In genomic region chr17:17755715-17756114, GRCh38 we compare ENCODE assay signal across 25 cellular contexts.
DNase-seq lines count a peak whose midpoint lies in the region; ATAC-seq and TF ChIP-seq lines count a peak whose summit lies in the region.
"Had no signal": no experiment of that assay in that cellular context is flagged by ENCODE, and none has a peak within 500 bp of the region (broad histone marks: within the 10 kb centered on the region; RNA-seq: fewer than 3 reads in every experiment).

No MANE protein-coding gene starts in this region.

- 48% methylated on average over 2 of the region's 8 CpGs; no CpG with 5 or more reads in 1 of the 2 donors for WGBS in gastroesophageal sphincter (ENCODE audit: low coverage in 1 of 2), 2 donors

- H3K4me1 ChIP-seq in DOHH2 (ENCODE audit: control insufficient read depth, low read length): peaks cover 80% of the 10 kb centered on the region
- H3K4me1 ChIP-seq in skeletal muscle tissue (ENCODE audit: control insufficient read depth in 3 of 3, insufficient read depth in 3 of 3, low read length in 3 of 3): peaks cover 35 to 58% (median 45%) of the 10 kb centered on the region in 3 donors
- H3K4me1 ChIP-seq in gastroesophageal sphincter: peaks cover 0 to 85% (median 20%) of the 10 kb centered on the region in 3 donors

- H3K36me3 ChIP-seq in DOHH2 (ENCODE audit: control insufficient read depth, low read length) (peaks cover 30% of the 10 kb centered on the region), skeletal muscle tissue (ENCODE audit: control insufficient read depth in 3 of 3, insufficient read depth in 3 of 3, low read length in 3 of 3) (no peaks in the 10 kb centered on the region), gastroesophageal sphincter (no peaks in the 10 kb centered on the region)
- H3K36me3 ChIP-seq: neutrophil had no signal

- no peak overlapping the region for H3K4me3 Mint-ChIP-seq in activated naive CD8-positive, alpha-beta T cell
- no peak overlapping the region for H3K4me3 Mint-ChIP-seq in activated naive CD8-positive, alpha-beta T cell treated with anti-CD3 and anti-CD28 coated beads, Interleukin-2, amount 50 U/mL, for 24 hours
- no peak overlapping the region for H3K4me3 Mint-ChIP-seq in activated naive CD8-positive, alpha-beta T cell treated with anti-CD3 and anti-CD28 coated beads for 36 hours
- H3K4me3 Mint-ChIP-seq: activated naive CD4-positive, alpha-beta T cell treated with anti-CD3 and anti-CD28 coated beads for 36 hours had no signal

- H3K9me3 Mint-ChIP-seq in activated naive CD8-positive, alpha-beta T cell (ENCODE audit: low read depth): no peaks in the 10 kb centered on the region
- H3K9me3 Mint-ChIP-seq in activated naive CD8-positive, alpha-beta T cell treated with anti-CD3 and anti-CD28 coated beads, Interleukin-2, amount 50 U/mL, for 24 hours: no peaks in the 10 kb centered on the region
- no peaks in the 10 kb centered on the region for H3K9me3 Mint-ChIP-seq in activated naive CD8-positive, alpha-beta T cell treated with anti-CD3 and anti-CD28 coated beads for 36 hours
- H3K9me3 Mint-ChIP-seq: activated naive CD4-positive, alpha-beta T cell treated with anti-CD3 and anti-CD28 coated beads for 36 hours; T-cell had no signal

- peaks cover 88% of the 10 kb centered on the region for H3K79me2 ChIP-seq in DOHH2 (ENCODE audit: control insufficient read depth, low read length)

- H3F3A ChIP-seq in DOHH2 (ENCODE audit: control insufficient read depth, insufficient read depth): peaks cover 22% of the 10 kb centered on the region

- TF ChIP-seq POLR2A in gastroesophageal sphincter (IDR thresholded peaks at IDR 0.05): no peak

- H3K9me3 ChIP-seq in DOHH2 (ENCODE audit: control insufficient read depth, insufficient read depth, low read length) (no peaks in the 10 kb centered on the region), skeletal muscle tissue (ENCODE audit: control insufficient read depth in 3 of 3, low read length in 3 of 3) (no peaks in the 10 kb centered on the region), gastroesophageal sphincter (no peaks in the 10 kb centered on the region)
- H3K9me3 ChIP-seq: body of pancreas, esophagus squamous epithelium, neutrophil, spleen had no signal

- H3K9me2 ChIP-seq in DOHH2 (replicated peaks; ENCODE audit: control insufficient read depth, low read length): no peaks in the 10 kb centered on the region

- TF ChIP-seq CTCF in DOHH2 (IDR thresholded peaks at IDR 0.05; ENCODE audit: low read depth, low read length, poor library complexity, severe bottlenecking): no peak
- TF ChIP-seq CTCF in gastroesophageal sphincter (IDR thresholded peaks at IDR 0.05): no peak

- no peak for ATAC-seq in activated naive CD8-positive, alpha-beta T cell treated with anti-CD3 and anti-CD28 coated beads, Interleukin-2, amount 50 U/mL, for 24 hours
- no peak for ATAC-seq in gastroesophageal sphincter
- ATAC-seq: body of pancreas, HepG2, T-cell had no signal

- H4K20me1 ChIP-seq in DOHH2 (ENCODE audit: control insufficient read depth, insufficient read depth, low read depth, low read length): peaks cover 6% of the 10 kb centered on the region; the same call in 1 of the 2 replicates

- no peak overlapping the region for H3K4me3 ChIP-seq in DOHH2 (ENCODE audit: low read length)
- no peak overlapping the region for H3K4me3 ChIP-seq in skeletal muscle tissue (ENCODE audit: low read length in 3 of 3)
- H3K4me3 ChIP-seq in gastroesophageal sphincter: no peak overlapping the region
- H3K4me3 ChIP-seq: body of pancreas, esophagus squamous epithelium, spleen had no signal

- peaks cover 72% of the 10 kb centered on the region for H3K4me1 Mint-ChIP-seq in activated naive CD8-positive, alpha-beta T cell (ENCODE audit: low read depth)
- H3K4me1 Mint-ChIP-seq in activated naive CD8-positive, alpha-beta T cell treated with anti-CD3 and anti-CD28 coated beads, Interleukin-2, amount 50 U/mL, for 24 hours: peaks cover 61% of the 10 kb centered on the region
- peaks cover 60% of the 10 kb centered on the region for H3K4me1 Mint-ChIP-seq in activated naive CD8-positive, alpha-beta T cell treated with anti-CD3 and anti-CD28 coated beads for 36 hours

- no peaks in the 10 kb centered on the region for H3K36me3 Mint-ChIP-seq in activated naive CD8-positive, alpha-beta T cell
- H3K36me3 Mint-ChIP-seq in activated naive CD8-positive, alpha-beta T cell treated with anti-CD3 and anti-CD28 coated beads, Interleukin-2, amount 50 U/mL, for 24 hours (ENCODE audit: low read depth): peaks cover 1% of the 10 kb centered on the region
- peaks cover 3% of the 10 kb centered on the region for H3K36me3 Mint-ChIP-seq in activated naive CD8-positive, alpha-beta T cell treated with anti-CD3 and anti-CD28 coated beads for 36 hours
- H3K36me3 Mint-ChIP-seq: T-cell had no signal

- H3K27me3 Mint-ChIP-seq in activated naive CD8-positive, alpha-beta T cell: no peaks in the 10 kb centered on the region
- H3K27me3 Mint-ChIP-seq in activated naive CD8-positive, alpha-beta T cell treated with anti-CD3 and anti-CD28 coated beads, Interleukin-2, amount 50 U/mL, for 24 hours: no peaks in the 10 kb centered on the region
- no peaks in the 10 kb centered on the region for H3K27me3 Mint-ChIP-seq in activated naive CD8-positive, alpha-beta T cell treated with anti-CD3 and anti-CD28 coated beads for 36 hours
- H3K27me3 Mint-ChIP-seq: T-cell had no signal

- H3K27me3 ChIP-seq in DOHH2 (ENCODE audit: control insufficient read depth, low read length) (no peaks in the 10 kb centered on the region), skeletal muscle tissue (ENCODE audit: control insufficient read depth in 3 of 3, insufficient read depth in 3 of 3, low read length in 3 of 3) (no peaks in the 10 kb centered on the region), gastroesophageal sphincter (no peaks in the 10 kb centered on the region)
- H3K27me3 ChIP-seq: body of pancreas, esophagus squamous epithelium, spleen had no signal

- H3K27ac ChIP-seq in DOHH2 (ENCODE audit: low read depth, low read length): no peak overlapping the region
- peak overlapping the region; percentile 23 for H3K27ac ChIP-seq in skeletal muscle tissue (ENCODE audit: low read depth, low read length)
- H3K27ac ChIP-seq in gastroesophageal sphincter: peak overlapping the region in 2 of 4 donors; percentile 8 to 37
- H3K27ac ChIP-seq: body of pancreas, neutrophil had no signal

- peak overlapping the region in 1 of 3 donors; percentile 54 for H3K9ac ChIP-seq in skeletal muscle tissue (ENCODE audit: low read depth in 1 of 3, low read length in 3 of 3)

- 0 out of 2 replicates have a peak overlapping the region, but pooled peaks have one; percentile 6 for H3K4me2 ChIP-seq in DOHH2 (ENCODE audit: low read length)

- H3K27ac Mint-ChIP-seq in activated naive CD8-positive, alpha-beta T cell: peak overlapping the region; percentile 55
- no peak overlapping the region for H3K27ac Mint-ChIP-seq in activated naive CD8-positive, alpha-beta T cell treated with anti-CD3 and anti-CD28 coated beads, Interleukin-2, amount 50 U/mL, for 24 hours
- peak overlapping the region; percentile 38 for H3K27ac Mint-ChIP-seq in activated naive CD8-positive, alpha-beta T cell treated with anti-CD3 and anti-CD28 coated beads for 36 hours
- H3K27ac Mint-ChIP-seq: activated naive CD4-positive, alpha-beta T cell treated with anti-CD3 and anti-CD28 coated beads for 36 hours had no signal

- TF ChIP-seq EP300 in gastroesophageal sphincter (IDR thresholded peaks at IDR 0.05): no peak

- DNase-seq in activated naive CD8-positive, alpha-beta T cell treated with anti-CD3 and anti-CD28 coated beads, Interleukin-2, amount 50 U/mL, for 24 hours: no peak
- DNase-seq in activated naive CD8-positive, alpha-beta T cell treated with anti-CD3 and anti-CD28 coated beads for 36 hours: no peak
- DNase-seq in hepatic stellate cell (ENCODE audit: low spot score): no peak
- DNase-seq in HUDEP-2 (lab: John Stamatoyannopoulos, UW; ENCODE audit: unreplicated experiment in 76 of 76): no peak
- DNase-seq: ACHN; activated CD4-positive, alpha-beta T cell treated with anti-CD3 and anti-CD28 coated beads, Interleukin-2, amount 50 U/mL, for 48 hours; activated naive CD4-positive, alpha-beta T cell treated with anti-CD3 and anti-CD28 coated beads for 36 hours; activated T-cell treated with anti-CD3 and anti-CD28 coated beads for 4 hours; body of pancreas; DMS153; effector memory CD4-positive, alpha-beta T cell; esophagus squamous epithelium; GDM1; HCEC 1CT; NCI-H1436 treated with DMSO at 0.1 percent for 48 hours; OCI-M1; SIG-M5; spleen; T-cell had no signal
